8 cellular contexts compared by ENCODE assay signal in the genomic region with DNA sequence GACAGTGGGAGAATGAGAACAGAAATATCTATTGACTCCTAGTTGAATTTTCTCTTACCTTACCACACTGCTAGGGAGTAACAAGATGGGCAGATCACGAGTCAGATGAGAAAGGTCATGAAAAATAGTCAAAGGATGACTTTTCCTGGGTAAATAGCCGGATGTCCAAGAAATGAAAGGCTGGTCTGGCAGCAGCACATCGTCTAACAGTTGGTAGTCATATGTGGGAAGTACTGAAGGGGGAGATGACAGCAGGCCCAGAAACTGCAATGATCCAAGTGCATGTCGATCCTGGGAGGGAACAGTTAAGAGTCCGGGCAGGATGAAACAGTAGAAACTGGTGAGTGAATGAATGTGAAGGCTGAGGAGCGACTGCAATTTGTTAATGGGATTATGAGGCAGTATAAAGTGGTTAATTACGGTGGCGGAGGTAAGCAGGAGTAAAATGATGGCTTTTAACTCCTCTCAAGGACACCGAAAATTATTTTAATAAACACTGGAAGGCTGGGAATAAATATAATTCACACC. TPM values are rescaled to one million over a fixed set of nuclear protein-coding genes. Genes with fewer than 3 reads are reported as not detected.
DNase-seq lines count a peak whose midpoint lies in the region; ATAC-seq and TF ChIP-seq lines count a peak whose summit lies in the region.

No MANE protein-coding gene starts in this region.

- peak overlapping the region; percentile 92 for H2AFZ ChIP-seq in OCI-LY7 (ENCODE audit: low read length)

- POLR2A ChIA-PET in OCI-LY7 (lab: Charles Lee): interaction anchor here (0.6 to 1.7 kb wide), 4 partner anchors 8 to 752 kb away, joined by 3 to 6 read pairs (median 3); no protein-coding TSS in a partner anchor

- H3K27me3 ChIP-seq in BLaER1 (no peaks in the 10 kb centered on the region), subcutaneous abdominal adipose tissue (ENCODE audit: control insufficient read depth in 5 of 5, insufficient read depth in 4 of 5, low read length in 5 of 5) (no peaks in the 10 kb centered on the region)

- H3K9me2 ChIP-seq in OCI-LY7 (ENCODE audit: insufficient read depth, low read length): no peaks in the 10 kb centered on the region

- no peak for TF ChIP-seq CTCF in HFF-Myc (IDR thresholded peaks at IDR 0.05; ENCODE audit: low read depth, low read length, missing control alignments)
- TF ChIP-seq CTCF in OCI-LY7 (conservative IDR thresholded peaks at IDR 0.05; ENCODE audit: low read length): no peak

- H3K4me2 ChIP-seq in BLaER1 (peak overlapping the region; percentile 78), OCI-LY7 (ENCODE audit: low read length) (peak overlapping the region; percentile 98)

- peaks cover 20% of the 10 kb centered on the region; the same call in 1 of the 2 replicates for H4K20me1 ChIP-seq in BLaER1
- H4K20me1 ChIP-seq in OCI-LY7 (ENCODE audit: insufficient read depth, low read length): peaks cover 7% of the 10 kb centered on the region; the same call in 1 of the 2 replicates

- intact Hi-C loops in OCI-LY7 (cut with micrococcal nuclease; ENCODE audit: unreplicated experiment): loop anchor here (2.0 to 10.0 kb wide), 3 partner anchors 41 to 605 kb away; partner anchors contain the start of genes FBXL14, RAD52 and WNK1

- H3K27ac ChIP-seq in BLaER1 (peak overlapping the region; percentile 99), OCI-LY7 (ENCODE audit: low read depth, low read length, poor library complexity, severe bottlenecking) (peak overlapping the region; percentile 66), subcutaneous abdominal adipose tissue (ENCODE audit: low read depth, low read length) (peak overlapping the region; percentile 96)

- BruUV-seq in OCI-LY7 (replicated peaks; lab: Mats Ljungman, UMichigan): TSS peak; percentile 70

- H3K9me3 ChIP-seq in BLaER1 (no peaks in the 10 kb centered on the region), OCI-LY7 (ENCODE audit: low read length) (no peaks in the 10 kb centered on the region), subcutaneous abdominal adipose tissue (ENCODE audit: control insufficient read depth in 5 of 5, low read length in 5 of 5) (no peaks in the 10 kb centered on the region)

- H3K9ac ChIP-seq in BLaER1 (peak overlapping the region; percentile 96), subcutaneous abdominal adipose tissue (ENCODE audit: low read length in 5 of 5) (peak overlapping the region; percentile 6 to 95 (median 92))

- H3K4me3 ChIP-seq in BLaER1: peak overlapping the region; percentile 90
- H3K4me3 ChIP-seq in HFF-Myc (replicated peaks; ENCODE audit: low read depth, low read length): peak overlapping the region; percentile 66
- peak overlapping the region; percentile 87 for H3K4me3 ChIP-seq in OCI-LY7 (ENCODE audit: low read depth, low read length, poor library complexity, severe bottlenecking)
- peak overlapping the region; percentile 77 to 88 (median 85) for H3K4me3 ChIP-seq in subcutaneous abdominal adipose tissue (ENCODE audit: low read depth in 1 of 5, low read length in 5 of 5)

- no peak for ATAC-seq in HG02884 (IDR thresholded peaks at IDR 0.05; ENCODE audit: unreplicated experiment)
- ATAC-seq in HG03460 (IDR thresholded peaks at IDR 0.05; ENCODE audit: unreplicated experiment): no peak

- CTCF ChIA-PET in OCI-LY7 (lab: Charles Lee; ENCODE audit: unreplicated experiment): interaction anchor here (1.0 kb wide), 1 partner anchor 40 kb away, joined by 4 read pairs; the partner anchor contains the start of gene RAD52

- peaks cover 32% of the 10 kb centered on the region for H3K4me1 ChIP-seq in BLaER1
- peaks cover 35% of the 10 kb centered on the region for H3K4me1 ChIP-seq in OCI-LY7 (ENCODE audit: insufficient read depth, low read length, poor library complexity, severe bottlenecking)
- peaks cover 3 to 36% (median 35%) of the 10 kb centered on the region in 5 donors for H3K4me1 ChIP-seq in subcutaneous abdominal adipose tissue (ENCODE audit: control insufficient read depth in 5 of 5, insufficient read depth in 5 of 5, low read length in 5 of 5)

- H3K36me3 ChIP-seq in BLaER1 (no peaks in the 10 kb centered on the region; the same call in 1 of the 2 replicates), OCI-LY7 (ENCODE audit: insufficient read depth, low read length) (no peaks in the 10 kb centered on the region), subcutaneous abdominal adipose tissue (ENCODE audit: control insufficient read depth in 5 of 5, insufficient read depth in 5 of 5, low read length in 5 of 5) (no peaks in the 10 kb centered on the region)

- peaks cover 31% of the 10 kb centered on the region for H3K79me2 ChIP-seq in OCI-LY7 (ENCODE audit: insufficient read depth, low read depth, low read length)

- DNase-seq in HFF-Myc (ENCODE audit: extremely low read depth, low read depth) (peak; percentile 43), OCI-LY7 (ENCODE audit: low spot score) (peak; percentile 30), cerebellar cortex (ENCODE audit: low spot score) (peak; percentile 80), kidney glomerular epithelial cell (lab: John Stamatoyannopoulos, UW) (peak; percentile 45)

RNA-seq across cellular contexts. Expression of gene ERC1, which starts 1.2 kb away (rescaled TPM):
- total RNA-seq in OCI-LY7 (2014; rRNA removed; shearing (Covaris generic)): 26.9 and 37.0 TPM in 2 replicates
- 77.8 and 86.9 TPM in 2 replicates for total RNA-seq in OCI-LY7 (2022)

RNA-seq across cellular contexts. Expression of gene RAD52, which starts 40.3 kb away (rescaled TPM):
- 30.8 and 31.8 TPM in 2 replicates for total RNA-seq in OCI-LY7 (2014; rRNA removed; shearing (Covaris generic))
- 20.7 and 30.3 TPM in 2 replicates for total RNA-seq in OCI-LY7 (2022)

Comparison
In these comparisons a context has a peak if more than half of its experiments do, and no peak if none do; other contexts are left out.
1. DNase-seq: peak in every context shown above with its lines; median percentile 80 in cerebellar cortex; 45 in kidney glomerular epithelial cell; 43 in HFF-Myc; 30 in OCI-LY7.